Comparison of ENCODE assay signal across 16 cellular contexts in genomic region chr1:10701145-10701544, GRCh38.
"Had no signal": no experiment of that assay in that cellular context is flagged by ENCODE, and none has a peak within 500 bp of the region (broad histone marks: within the 10 kb centered on the region; RNA-seq: fewer than 3 reads in every experiment).

No MANE protein-coding gene starts in this region.

- ATAC-seq: heart left ventricle, natural killer cell had no signal

- H3K27me3 ChIP-seq: adrenal gland, cardiac muscle cell, heart left ventricle, right atrium auricular region, testis, upper lobe of left lung had no signal

- H3K4me3 ChIP-seq: adrenal gland, cardiac muscle cell, heart left ventricle, right atrium auricular region, testis, upper lobe of left lung had no signal

- DNase-seq: activated CD4-positive, alpha-beta T cell treated with anti-CD3 and anti-CD28 coated beads, Interleukin-2, amount 50 U/mL, for 48 hours; activated effector memory CD4-positive, alpha-beta T cell treated with Interleukin-2 at 50 U/mL for 16 hours; activated T-cell treated with anti-CD3 and anti-CD28 coated beads, Interleukin-2, amount 50 U/mL, for 24 hours; adrenal gland; endodermal cell; heart left ventricle; immature natural killer cell; mesendoderm; natural killer cell; small intestine; testis; upper lobe of left lung; WERI-Rb-1 had no signal

- FAIRE-seq: frontal cortex, small intestine had no signal

- H3K9me3 ChIP-seq: adrenal gland, heart left ventricle, right atrium auricular region, testis, upper lobe of left lung had no signal

- H3K36me3 ChIP-seq: adrenal gland, cardiac muscle cell, right atrium auricular region, upper lobe of left lung had no signal

- H3K27ac ChIP-seq: adrenal gland, cardiac muscle cell, testis, WERI-Rb-1 had no signal
